Comparison of ENCODE assay signal across 1 cellular context in the genomic region with DNA sequence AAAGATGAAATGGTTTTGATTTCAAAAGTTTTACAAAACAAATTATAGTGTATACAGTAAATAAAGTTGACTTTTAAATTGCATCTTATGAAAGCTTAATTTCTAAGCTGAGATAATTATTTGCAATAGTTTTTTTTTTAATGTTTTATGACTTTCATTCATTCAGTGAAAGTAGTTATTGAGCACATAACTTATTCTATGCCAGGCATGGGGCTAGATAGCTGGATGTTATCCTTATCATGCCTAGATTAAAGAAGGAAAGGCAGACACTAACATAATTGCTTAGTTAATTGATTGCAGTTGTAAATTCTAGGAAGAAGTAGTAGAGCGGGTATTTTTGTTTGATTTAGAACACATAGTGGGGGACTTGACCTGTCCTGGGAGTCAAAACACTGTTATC.
TF ChIP-seq lines count a peak whose summit lies in the region.

No MANE protein-coding gene starts in this region.

TF ChIP-seq in HepG2, 621 proteins besides CTCF, POLR2A, EP300 and RAD21:
- TF ChIP-seq SOX13 (IDR thresholded peaks at IDR 0.05), result no peak
- no peak for TF ChIP-seq SOX13 (CRISPR knock-in tag; conservative IDR thresholded peaks at IDR 0.05 in 1 of 2, IDR thresholded peaks at IDR 0.05 in 1 of 2)
- no peak for TF ChIP-seq ZNF253 (CRISPR knock-in tag; IDR thresholded peaks at IDR 0.05; ENCODE audit: borderline replicate concordance)
- no peak for TF ChIP-seq SIX1 (CRISPR knock-in tag; IDR thresholded peaks at IDR 0.05; ENCODE audit: borderline replicate concordance)
- no peak for TF ChIP-seq SP2 (CRISPR knock-in tag; IDR thresholded peaks at IDR 0.05)
- TF ChIP-seq, protein P1, sequence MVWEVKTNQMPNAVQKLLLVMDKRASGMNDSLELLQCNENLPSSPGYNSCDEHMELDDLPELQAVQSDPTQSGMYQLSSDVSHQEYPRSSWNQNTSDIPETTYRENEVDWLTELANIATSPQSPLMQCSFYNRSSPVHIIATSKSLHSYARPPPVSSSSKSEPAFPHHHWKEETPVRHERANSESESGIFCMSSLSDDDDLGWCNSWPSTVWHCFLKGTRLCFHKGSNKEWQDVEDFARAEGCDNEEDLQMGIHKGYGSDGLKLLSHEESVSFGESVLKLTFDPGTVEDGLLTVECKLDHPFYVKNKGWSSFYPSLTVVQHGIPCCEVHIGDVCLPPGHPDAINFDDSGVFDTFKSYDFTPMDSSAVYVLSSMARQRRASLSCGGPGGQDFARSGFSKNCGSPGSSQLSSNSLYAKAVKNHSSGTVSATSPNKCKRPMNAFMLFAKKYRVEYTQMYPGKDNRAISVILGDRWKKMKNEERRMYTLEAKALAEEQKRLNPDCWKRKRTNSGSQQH (CRISPR knock-in tag; IDR thresholded peaks at IDR 0.05; ENCODE audit: low read depth), result no peak
- no peak for TF ChIP-seq RORA (CRISPR knock-in tag; IDR thresholded peaks at IDR 0.05)
TF ChIP-seq in HepG2: peak in this region for 0.
